21 cellular contexts compared by ENCODE assay signal in genomic region chr15:41205315-41205714, GRCh38. TPM values are rescaled to one million over a fixed set of nuclear protein-coding genes. Genes with fewer than 3 reads are reported as not detected.
"Had no signal": no experiment of that assay in that cellular context is flagged by ENCODE, and none has a peak within 500 bp of the region (broad histone marks: within the 10 kb centered on the region; RNA-seq: fewer than 3 reads in every experiment).

No MANE protein-coding gene starts in this region.

- H3K4me3 Mint-ChIP-seq: dendritic cell treated with granulocyte-macrophage colony-stimulating factor and Interleukin-4, amounts not matched to agents 40 ng/mL and 50 ng/mL, for 4 days; mesothelial cell of epicardium had no signal

- ATAC-seq: activated naive CD4-positive, alpha-beta T cell treated with anti-CD3 and anti-CD28 coated beads, Interleukin-2, amount 50 U/mL, for 72 hours; left lung; upper lobe of right lung had no signal

- H3K4me3 ChIP-seq: esophagus muscularis mucosa, left lung, spleen, upper lobe of right lung had no signal

- DNase-seq: activated CD4-positive, alpha-beta T cell treated with anti-CD3 and anti-CD28 coated beads, Interleukin-2, amount 50 U/mL, for 1 hour; activated CD8-positive, alpha-beta memory T cell treated with anti-CD3 and anti-CD28 coated beads, Interleukin-2, amount 50 U/mL, for 4 hours; activated gamma-delta T cell; effector CD8-positive, alpha-beta T cell; foreskin melanocyte; left lung; occipital lobe; posterior cingulate gyrus; retina; spleen; stimulated activated CD8-positive, alpha-beta memory T cell treated with anti-CD3 and anti-CD28 coated beads, Interleukin-4, amount 100 ng/mL, for 48 hours; stimulated activated naive CD4-positive, alpha-beta T cell; T-helper 1 cell; T-helper 9 cell; upper lobe of right lung had no signal

- H3K27me3 ChIP-seq: left lung, upper lobe of right lung had no signal

- H3K4me1 ChIP-seq: esophagus muscularis mucosa, left lung, spleen, upper lobe of right lung had no signal

- H3K27ac Mint-ChIP-seq: activated naive CD4-positive, alpha-beta T cell treated with anti-CD3 and anti-CD28 coated beads, Interleukin-2, amount 50 U/mL, for 72 hours; dendritic cell treated with granulocyte-macrophage colony-stimulating factor and Interleukin-4, amounts not matched to agents 40 ng/mL and 50 ng/mL, for 4 days; mesothelial cell of epicardium had no signal

- H3K36me3 ChIP-seq: esophagus muscularis mucosa, left lung, spleen, upper lobe of right lung had no signal

- H3K36me3 Mint-ChIP-seq: activated naive CD4-positive, alpha-beta T cell treated with anti-CD3 and anti-CD28 coated beads, Interleukin-2, amount 50 U/mL, for 72 hours; mesothelial cell of epicardium had no signal

- H3K27ac ChIP-seq: esophagus muscularis mucosa, left lung, spleen, upper lobe of right lung had no signal

- H3K9me3 ChIP-seq: esophagus muscularis mucosa, left lung, spleen, upper lobe of right lung had no signal

- H3K9me3 Mint-ChIP-seq: activated naive CD4-positive, alpha-beta T cell treated with anti-CD3 and anti-CD28 coated beads, Interleukin-2, amount 50 U/mL, for 72 hours; dendritic cell treated with granulocyte-macrophage colony-stimulating factor and Interleukin-4, amounts not matched to agents 40 ng/mL and 50 ng/mL, for 4 days; mesothelial cell of epicardium had no signal

RNA-seq across cellular contexts. Expression of gene EXD1, which starts 25.2 kb away (rescaled TPM):
- total RNA-seq: esophagus muscularis mucosa, left lung, lung microvascular endothelial cell, mesothelial cell of epicardium, spleen, upper lobe of right lung had no signal
- polyA plus RNA-seq: neural cell, spleen had no signal
